In genomic region chr4:172927096-172927495, GRCh38 we compare ENCODE assay signal across 17 cellular contexts.
A peak's percentile ranks its signal among the peaks of the same experiment; 100 is the strongest.
DNase-seq lines count a peak whose midpoint lies in the region; TF ChIP-seq lines count a peak whose summit lies in the region.
"Had no signal": no experiment of that assay in that cellular context is flagged by ENCODE, and none has a peak within 500 bp of the region (broad histone marks: within the 10 kb centered on the region; RNA-seq: fewer than 3 reads in every experiment).

No MANE protein-coding gene starts in this region.

- H3K36me3 ChIP-seq in BE2C = no peaks in the 10 kb centered on the region
- H3K36me3 ChIP-seq: HAP-1, Peyer's patch had no signal

- H3K4me3 ChIP-seq in BE2C (ENCODE audit: low read depth, low read length) = no peak overlapping the region
- H3K4me3 ChIP-seq: HAP-1, Peyer's patch had no signal

- H3K27me3 ChIP-seq in BE2C = no peaks in the 10 kb centered on the region
- H3K27me3 ChIP-seq: Peyer's patch had no signal

- DNase-seq in BE2C = peak; percentile 14
- DNase-seq in DMS153 treated with DMSO at 0.1 percent for 48 hours (lab: John Stamatoyannopoulos, UW; ENCODE audit: unreplicated experiment) = peak; percentile 33
- DNase-seq in NCI-H2171 (lab: John Stamatoyannopoulos, UW) = peak; percentile 2
- DNase-seq in lung microvascular endothelial cell (ENCODE audit: low read depth in 2 of 2) = peak; percentile 19 to 40
- no peak for DNase-seq in activated effector memory CD4-positive, alpha-beta T cell treated with Interleukin-2 at 50 U/mL for 16 hours
- DNase-seq in inferior parietal cortex (ENCODE audit: extremely low spot score) = no peak
- DNase-seq in amniotic stem cell (lab: John Stamatoyannopoulos, UW) = no peak
- DNase-seq: CD8-positive, alpha-beta memory T cell; DMS 273 treated with DMSO at 0.1 percent for 48 hours; Karpas-422; MM.1S; NCI-H1694; NCI-H526 treated with DMSO at 0.1 percent for 48 hours; Peyer's patch; Right ventricle myocardium superior; T-helper 17 cell had no signal

- TF ChIP-seq CTCF in BE2C (IDR thresholded peaks at IDR 0.05; ENCODE audit: low read depth, low read length) = no peak

- no peaks in the 10 kb centered on the region for H3K4me1 ChIP-seq in BE2C
- H3K4me1 ChIP-seq: HAP-1, Peyer's patch had no signal

- H3K9me3 ChIP-seq in BE2C = no peaks in the 10 kb centered on the region
- H3K9me3 ChIP-seq: HAP-1, Peyer's patch had no signal

Comparison
In these comparisons a context has a peak if more than half of its experiments do, and no peak if none do; other contexts are left out.
1. DNase-seq: peak in BE2C (single experiment), DMS153 treated with DMSO at 0.1 percent for 48 hours (single experiment), NCI-H2171 (single experiment) and lung microvascular endothelial cell (2 of 2); none in activated effector memory CD4-positive, alpha-beta T cell treated with Interleukin-2 at 50 U/mL for 16 hours (single experiment), inferior parietal cortex (single experiment) and amniotic stem cell (single experiment).